Comparison of ENCODE assay signal across 28 cellular contexts in the genomic region with DNA sequence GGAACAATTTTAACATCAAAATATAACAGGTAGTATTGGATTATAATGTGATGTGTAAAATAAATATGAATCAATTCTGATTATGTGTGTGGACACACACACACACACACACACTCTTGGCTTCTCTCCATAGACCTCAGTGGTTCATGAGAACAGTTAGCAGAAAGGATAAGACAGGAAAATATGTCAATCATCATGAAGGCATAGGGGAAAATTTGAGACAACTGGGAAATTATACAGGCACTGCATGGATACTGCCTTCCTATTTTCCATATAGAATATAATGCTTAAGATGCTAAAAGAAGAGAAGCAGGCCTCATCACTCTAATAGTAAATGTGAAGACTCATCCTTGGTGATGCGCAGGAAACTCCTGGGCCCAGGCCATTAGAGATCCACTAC.
"Had no signal": no experiment of that assay in that cellular context is flagged by ENCODE, and none has a peak within 500 bp of the region (broad histone marks: within the 10 kb centered on the region; RNA-seq: fewer than 3 reads in every experiment).

No MANE protein-coding gene starts in this region.

- H3K27ac ChIP-seq: colonic mucosa, coronary artery, dorsolateral prefrontal cortex, epithelial cell of prostate, esophagus muscularis mucosa, esophagus squamous epithelium, foreskin keratinocyte, gastrocnemius medialis, gastroesophageal sphincter, heart left ventricle, heart right ventricle had no signal

- FAIRE-seq: colon, endometrium, endothelial cell of umbilical vein, frontal cortex had no signal

- H3K4me3 Mint-ChIP-seq: dendritic cell treated with granulocyte-macrophage colony-stimulating factor and Interleukin-4, amounts not matched to agents 40 ng/mL and 50 ng/mL, for 4 days; effector memory CD8-positive, alpha-beta T cell; endodermal cell had no signal

- H3K4me1 Mint-ChIP-seq: endodermal cell had no signal

- H3K9me3 Mint-ChIP-seq: dendritic cell treated with granulocyte-macrophage colony-stimulating factor and Interleukin-4, amounts not matched to agents 40 ng/mL and 50 ng/mL, for 4 days; endodermal cell had no signal

- H3K36me3 ChIP-seq: colonic mucosa, esophagus muscularis mucosa, esophagus squamous epithelium, gastrocnemius medialis, gastroesophageal sphincter, heart left ventricle, heart right ventricle had no signal

- H3K4me3 ChIP-seq: colonic mucosa, coronary artery, dorsolateral prefrontal cortex, esophagus muscularis mucosa, esophagus squamous epithelium, gastrocnemius medialis, gastroesophageal sphincter, heart left ventricle, heart right ventricle had no signal

- H3K27ac Mint-ChIP-seq: dendritic cell treated with granulocyte-macrophage colony-stimulating factor and Interleukin-4, amounts not matched to agents 40 ng/mL and 50 ng/mL, for 4 days; effector memory CD8-positive, alpha-beta T cell; endodermal cell had no signal

- H3K4me1 ChIP-seq: colonic mucosa, esophagus muscularis mucosa, esophagus squamous epithelium, foreskin keratinocyte, gastrocnemius medialis, gastroesophageal sphincter, heart left ventricle, heart right ventricle had no signal

- H3K27me3 Mint-ChIP-seq: dendritic cell treated with granulocyte-macrophage colony-stimulating factor and Interleukin-4, amounts not matched to agents 40 ng/mL and 50 ng/mL, for 4 days; effector memory CD8-positive, alpha-beta T cell had no signal

- H3K9me3 ChIP-seq: colonic mucosa, esophagus muscularis mucosa, esophagus squamous epithelium, gastrocnemius medialis, gastroesophageal sphincter, heart left ventricle, heart right ventricle had no signal

- H3K27me3 ChIP-seq: colonic mucosa, dorsolateral prefrontal cortex, esophagus muscularis mucosa, esophagus squamous epithelium, foreskin keratinocyte, gastrocnemius medialis, gastroesophageal sphincter, heart left ventricle, heart right ventricle had no signal

- DNase-seq: colonic mucosa; cortex of kidney; dermis blood vessel endothelial cell; dorsolateral prefrontal cortex; effector CD4-positive, alpha-beta T cell; effector CD8-positive, alpha-beta T cell; effector memory CD4-positive, alpha-beta T cell; effector memory CD8-positive, alpha-beta T cell; endodermal cell; erythroblast; esophagus squamous epithelium; foreskin fibroblast; foreskin keratinocyte; foreskin melanocyte; gastrocnemius medialis; glutamatergic neuron; head of caudate nucleus; heart left ventricle; heart right ventricle had no signal
